Comparison of ENCODE assay signal across 12 cellular contexts in genomic region chr10:11286261-11286989, GRCh38.
A peak's percentile ranks its signal among the peaks of the same experiment; 100 is the strongest.
DNase-seq lines count a peak whose midpoint lies in the region; ATAC-seq and TF ChIP-seq lines count a peak whose summit lies in the region.
"Had no signal": no experiment of that assay in that cellular context is flagged by ENCODE, and none has a peak within 500 bp of the region (broad histone marks: within the 10 kb centered on the region; RNA-seq: fewer than 3 reads in every experiment).

No MANE protein-coding gene starts in this region.

- peaks cover 21% of the 10 kb centered on the region for H3K4me1 Mint-ChIP-seq in activated naive CD8-positive, alpha-beta T cell treated with anti-CD3 and anti-CD28 coated beads, Interleukin-2, amount 50 U/mL, for 24 hours

- no peaks in the 10 kb centered on the region for H3K27me3 ChIP-seq in WERI-Rb-1 (ENCODE audit: insufficient read depth, low read depth, severe bottlenecking)
- H3K27me3 ChIP-seq: body of pancreas, ovary had no signal

- peak; percentile 84 for DNase-seq in GM13977 (ENCODE audit: low spot score)
- DNase-seq in GM19240 (ENCODE audit: insufficient read length, low spot score) = peak; percentile 75
- DNase-seq in activated naive CD8-positive, alpha-beta T cell treated with anti-CD3 and anti-CD28 coated beads, Interleukin-2, amount 50 U/mL, for 24 hours = no peak
- no peak for DNase-seq in stimulated activated CD4-positive, alpha-beta T cell treated with anti-CD3 and anti-CD28 coated beads, Interleukin-4, amount 100 ng/mL, for 1 hour
- no peak for DNase-seq in globus pallidus (ENCODE audit: low spot score)
- DNase-seq in WERI-Rb-1 = no peak
- DNase-seq in AG20443 (ENCODE audit: low spot score) = no peak
- DNase-seq: body of pancreas; NCI-H187; ovary; stimulated activated CD8-positive, alpha-beta memory T cell treated with anti-CD3 and anti-CD28 coated beads, Interleukin-4, amount 100 ng/mL, for 48 hours had no signal

- no peaks in the 10 kb centered on the region for H3K9me3 ChIP-seq in WERI-Rb-1 (ENCODE audit: severe bottlenecking)
- H3K9me3 ChIP-seq: body of pancreas, ovary had no signal

- no peaks in the 10 kb centered on the region for H3K9me3 Mint-ChIP-seq in activated naive CD8-positive, alpha-beta T cell treated with anti-CD3 and anti-CD28 coated beads, Interleukin-2, amount 50 U/mL, for 24 hours

- no peak overlapping the region for H3K27ac ChIP-seq in WERI-Rb-1
- H3K27ac ChIP-seq: body of pancreas, ovary had no signal

- peaks cover 44% of the 10 kb centered on the region for H3K36me3 Mint-ChIP-seq in activated naive CD8-positive, alpha-beta T cell treated with anti-CD3 and anti-CD28 coated beads, Interleukin-2, amount 50 U/mL, for 24 hours (ENCODE audit: low read depth)

- in situ Hi-C loops in GM13977 (cut with MboI; ENCODE audit: low pct_unique_long_range_greater_than_20kb, low sequenced_read_pairs, unreplicated experiment) = no loop called here

- H3K27ac Mint-ChIP-seq in activated naive CD8-positive, alpha-beta T cell treated with anti-CD3 and anti-CD28 coated beads, Interleukin-2, amount 50 U/mL, for 24 hours = no peak overlapping the region

- peak; percentile 90 for ATAC-seq in HG02973 (IDR thresholded peaks at IDR 0.05; ENCODE audit: unreplicated experiment)
- ATAC-seq in activated naive CD8-positive, alpha-beta T cell treated with anti-CD3 and anti-CD28 coated beads, Interleukin-2, amount 50 U/mL, for 24 hours = peak; percentile 15
- ATAC-seq: body of pancreas had no signal

- TF ChIP-seq CTCF in GM13977 (IDR thresholded peaks at IDR 0.05; ENCODE audit: extremely low read depth, insufficient read depth, missing control alignments) (no peak), WERI-Rb-1 (IDR thresholded peaks at IDR 0.05; ENCODE audit: low read depth, low read length) (no peak)

- H3K4me3 Mint-ChIP-seq in activated naive CD8-positive, alpha-beta T cell treated with anti-CD3 and anti-CD28 coated beads, Interleukin-2, amount 50 U/mL, for 24 hours = no peak overlapping the region

- H3K36me3 ChIP-seq in WERI-Rb-1 = no peaks in the 10 kb centered on the region
- H3K36me3 ChIP-seq: ovary had no signal

- no peaks in the 10 kb centered on the region for H3K27me3 Mint-ChIP-seq in activated naive CD8-positive, alpha-beta T cell treated with anti-CD3 and anti-CD28 coated beads, Interleukin-2, amount 50 U/mL, for 24 hours

- no peak overlapping the region for H3K4me3 ChIP-seq in WERI-Rb-1 (ENCODE audit: low read depth, low read length)
- H3K4me3 ChIP-seq: body of pancreas, ovary had no signal

Comparison
In these comparisons a context has a peak if more than half of its experiments do, and no peak if none do; other contexts are left out.
1. DNase-seq: peak in GM13977 (single experiment) and GM19240 (single experiment); none in activated naive CD8-positive, alpha-beta T cell treated with anti-CD3 and anti-CD28 coated beads, Interleukin-2, amount 50 U/mL, for 24 hours (single experiment), stimulated activated CD4-positive, alpha-beta T cell treated with anti-CD3 and anti-CD28 coated beads, Interleukin-4, amount 100 ng/mL, for 1 hour (single experiment), globus pallidus (single experiment), WERI-Rb-1 (single experiment) and AG20443 (single experiment).